Comparison of ENCODE assay signal across 8 cellular contexts in the genomic region with DNA sequence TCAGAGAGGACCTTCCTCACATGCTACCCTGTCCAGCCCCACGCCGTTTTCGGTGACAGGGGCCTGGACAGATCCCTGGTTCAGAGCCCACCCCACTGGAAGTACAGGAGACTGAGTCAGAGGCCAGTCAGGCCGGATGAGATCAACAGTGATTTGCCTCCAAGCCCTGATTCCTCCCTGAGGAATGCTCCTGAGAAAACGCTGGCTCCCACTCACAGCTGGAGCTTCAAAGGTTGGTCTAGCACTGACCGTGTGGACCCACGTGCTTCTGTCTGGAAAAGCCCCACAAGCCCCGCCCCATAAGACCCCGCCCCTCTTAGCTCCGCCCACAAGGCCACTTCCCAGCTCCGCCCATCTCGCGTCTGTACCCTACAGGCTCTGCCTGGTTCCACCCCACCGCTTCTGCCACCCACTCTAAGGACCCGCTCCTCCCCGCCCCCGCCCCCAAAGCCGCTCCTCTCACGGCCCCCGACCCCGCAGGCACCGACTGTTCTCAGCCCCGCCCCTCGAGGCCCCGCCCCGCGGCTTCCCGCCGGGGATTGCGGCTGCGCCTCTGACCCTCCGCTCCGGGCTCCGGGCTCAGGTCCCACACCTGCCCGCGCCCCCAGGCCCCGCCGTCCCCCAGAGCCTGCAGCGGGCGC.
DNase-seq lines count a peak whose midpoint lies in the region; ATAC-seq, FAIRE-seq and TF ChIP-seq lines count a peak whose summit lies in the region.

No MANE protein-coding gene starts in this region.

- ATAC-seq in HG02678 (IDR thresholded peaks at IDR 0.05; ENCODE audit: unreplicated experiment): no peak
- ATAC-seq in HG02852 (IDR thresholded peaks at IDR 0.05; ENCODE audit: unreplicated experiment): no peak
- no peak for ATAC-seq in GM21447 (IDR thresholded peaks at IDR 0.05; ENCODE audit: unreplicated experiment)

- no peak for TF ChIP-seq POLR2A in spleen (IDR thresholded peaks at IDR 0.05)

- peaks cover 0 to 19% (median 10%) of the 10 kb centered on the region in 8 donors for H3K9me3 ChIP-seq in spleen

- TF ChIP-seq CTCF in spleen (IDR thresholded peaks at IDR 0.05 in 8 of 11, conservative IDR thresholded peaks at IDR 0.05 in 3 of 11): no peak

- no peaks in the 10 kb centered on the region for H3K36me3 ChIP-seq in spleen

- peaks cover 0 to 11% (median 0%) of the 10 kb centered on the region in 6 donors for H3K4me1 ChIP-seq in spleen

- FAIRE-seq in GM19239 (lab: Jason Lieb, UNC): no peak

- intact Hi-C loops in spleen (cut with DNase I; ENCODE audit: low total_unique reads): no loop called here

- 13 to 28% (median 14%) methylated on average over 14 to 40 of the region's 40 CpGs for WGBS in spleen, 5 donors

- peak; percentile 51 for DNase-seq in GM19239 (ENCODE audit: insufficient read length, low spot score)
- peak; percentile 60 to 80 for DNase-seq in NCI-H526 (lab: John Stamatoyannopoulos, UW)
- DNase-seq in dermis blood vessel endothelial cell: peak; percentile 23
- peak; percentile 51 for DNase-seq in spleen
- no peak for DNase-seq in GDM1 (lab: John Stamatoyannopoulos, UW)

- peaks cover 0 to 100% (median 33%) of the 10 kb centered on the region in 7 donors for H3K27me3 ChIP-seq in spleen (replicated peaks in 1 of 7)

- no peak overlapping the region for H3K27ac ChIP-seq in spleen

- peak overlapping the region in 1 of 8 donors; percentile 41 for H3K4me3 ChIP-seq in spleen
